10 cellular contexts compared by ENCODE assay signal in the genomic region with DNA sequence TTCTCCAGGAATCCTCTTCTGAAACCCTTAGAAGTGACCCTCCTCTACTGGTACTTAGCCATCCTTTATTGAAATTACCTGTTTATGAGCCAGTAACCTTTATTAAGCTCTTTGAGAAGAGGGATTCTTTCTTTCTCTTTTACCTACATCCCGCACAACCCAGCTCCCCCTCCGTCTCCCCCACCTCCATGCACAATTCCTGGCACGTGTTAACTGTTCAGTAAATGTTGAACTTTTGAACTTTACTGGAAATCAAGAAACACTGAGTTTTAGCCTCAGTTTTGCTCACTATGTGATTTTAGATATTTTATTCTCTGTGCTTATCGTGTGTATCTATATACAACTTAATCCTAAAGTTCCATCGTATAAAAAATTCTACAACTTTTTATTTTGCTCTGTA. TPM values are rescaled to one million over a fixed set of nuclear protein-coding genes. Genes with fewer than 3 reads are reported as not detected.
A peak's percentile ranks its signal among the peaks of the same experiment; 100 is the strongest.
DNase-seq lines count a peak whose midpoint lies in the region; ATAC-seq and TF ChIP-seq lines count a peak whose summit lies in the region.
"Had no signal": no experiment of that assay in that cellular context is flagged by ENCODE, and none has a peak within 500 bp of the region (broad histone marks: within the 10 kb centered on the region; RNA-seq: fewer than 3 reads in every experiment).

No MANE protein-coding gene starts in this region.

- TF ChIP-seq POLR2A in heart left ventricle (IDR thresholded peaks at IDR 0.05) (no peak), vagina (IDR thresholded peaks at IDR 0.05) (no peak)

- ATAC-seq in heart left ventricle (no peak), left ventricle myocardium superior (no peak), GM19463 (IDR thresholded peaks at IDR 0.05; ENCODE audit: unreplicated experiment) (no peak)
- ATAC-seq: mucosa of descending colon had no signal

- H3K27ac ChIP-seq in heart left ventricle (peak overlapping the region in 3 of 12 donors; percentile 98 to 99 (median 99)), liver (ENCODE audit: low read depth in 1 of 2, low read length in 2 of 2) (peak overlapping the region; percentile 99 to 100), vagina (peak overlapping the region; percentile 99)

- H3K9ac ChIP-seq in adipocyte (ENCODE audit: low read length) (peak overlapping the region; percentile 97), liver (ENCODE audit: low read depth in 1 of 2, low read length in 2 of 2) (peak overlapping the region; percentile 99)

- intact Hi-C loops in heart left ventricle (cut with DNase I), result loop anchor here in 4 of 10 donors (2.0 to 10.0 kb wide), 4 partner anchors 96 to 104 kb away; partner anchors contain the start of gene MTF2 (in 2 of the 4)
- intact Hi-C loops in left ventricle myocardium superior (cut with micrococcal nuclease), result loop anchor here (10.0 kb wide), 1 partner anchor 94 kb away; no protein-coding TSS in a partner anchor
- intact Hi-C loops in vagina (cut with DNase I), result no loop called here

- no peaks in the 10 kb centered on the region for H3K27me3 ChIP-seq in heart left ventricle
- H3K27me3 ChIP-seq in adipocyte (replicated peaks; ENCODE audit: control insufficient read depth, insufficient read depth, low read length), result no peaks in the 10 kb centered on the region
- H3K27me3 ChIP-seq in liver (ENCODE audit: control insufficient read depth in 4 of 4, insufficient read depth in 4 of 4, low read length in 3 of 4), result no peaks in the 10 kb centered on the region
- no peaks in the 10 kb centered on the region for H3K27me3 ChIP-seq in vagina

- H3K4me3 ChIP-seq in heart left ventricle, result peak overlapping the region in 11 of 12 donors; percentile 63 to 98 (median 76)
- peak overlapping the region; percentile 90 for H3K4me3 ChIP-seq in adipocyte (ENCODE audit: low read length)
- peak overlapping the region; percentile 67 to 94 (median 94) for H3K4me3 ChIP-seq in liver (ENCODE audit: low read depth in 1 of 3, low read length in 3 of 3)
- H3K4me3 ChIP-seq in vagina, result peak overlapping the region; percentile 97 to 99

- H3K4me1 ChIP-seq in heart left ventricle (peaks cover 0 to 42% (median 27%) of the 10 kb centered on the region in 12 donors), adipocyte (ENCODE audit: control insufficient read depth, insufficient read depth, low read length) (peaks cover 39% of the 10 kb centered on the region), liver (ENCODE audit: control insufficient read depth in 4 of 4, insufficient read depth in 4 of 4, low read length in 3 of 4) (peaks cover 2 to 23% (median 16%) of the 10 kb centered on the region in 4 donors), vagina (peaks cover 40% of the 10 kb centered on the region)

- 38 to 48% (median 43%) methylated on average over 5 of the region's 5 CpGs for WGBS in heart left ventricle, 4 donors
- 12% methylated on average over 5 of the region's 5 CpGs for WGBS in liver

- peaks cover 0 to 3% (median 0%) of the 10 kb centered on the region in 12 donors for H3K9me3 ChIP-seq in heart left ventricle
- H3K9me3 ChIP-seq in adipocyte (ENCODE audit: control insufficient read depth, low read length), result no peaks in the 10 kb centered on the region
- no peaks in the 10 kb centered on the region for H3K9me3 ChIP-seq in liver (ENCODE audit: control insufficient read depth in 4 of 4, low read length in 3 of 4)
- H3K9me3 ChIP-seq in vagina, result no peaks in the 10 kb centered on the region
- H3K9me3 ChIP-seq: mucosa of descending colon had no signal

- DNase-seq in heart left ventricle, result no peak
- DNase-seq in left ventricle myocardium superior, result no peak
- peak; percentile 15 for DNase-seq in adipocyte (ENCODE audit: low read depth)
- DNase-seq in vagina (ENCODE audit: extremely low spot score in 2 of 2), result no peak
- DNase-seq in NCI-H524 (lab: John Stamatoyannopoulos, UW), result no peak
- no peak for DNase-seq in DMS79 treated with DMSO at 0.1 percent for 48 hours (lab: John Stamatoyannopoulos, UW)
- DNase-seq: NCI-H748 treated with DMSO at 0.1 percent for 48 hours had no signal

- H3K36me3 ChIP-seq in heart left ventricle (peaks cover 0 to 8% (median 0%) of the 10 kb centered on the region in 9 donors), adipocyte (ENCODE audit: control insufficient read depth, insufficient read depth, low read length, severe bottlenecking) (peaks cover 16% of the 10 kb centered on the region), liver (ENCODE audit: control insufficient read depth in 4 of 4, insufficient read depth in 3 of 4, low read depth in 1 of 4, low read length in 3 of 4) (peaks cover 0 to 6% (median 2%) of the 10 kb centered on the region in 4 donors), vagina (no peaks in the 10 kb centered on the region)

- no peak for TF ChIP-seq RAD21 in liver (IDR thresholded peaks at IDR 0.05)

- TF ChIP-seq CTCF in heart left ventricle (IDR thresholded peaks at IDR 0.05) (no peak), liver (IDR thresholded peaks at IDR 0.05; ENCODE audit: low read depth, low read length, missing input control) (no peak), vagina (IDR thresholded peaks at IDR 0.05) (no peak)

TF ChIP-seq in liver, 16 proteins besides CTCF, POLR2A, EP300 and RAD21:
- TF ChIP-seq GABPA (IDR thresholded peaks at IDR 0.05 in 1 of 2, conservative IDR thresholded peaks at IDR 0.05 in 1 of 2), result no peak
- no peak for TF ChIP-seq EGR1 (IDR thresholded peaks at IDR 0.05; ENCODE audit: low read depth in 2 of 2)
- no peak for TF ChIP-seq REST (IDR thresholded peaks at IDR 0.05)
- TF ChIP-seq ATF3 (IDR thresholded peaks at IDR 0.05), result no peak
- no peak for TF ChIP-seq FOXA1 (IDR thresholded peaks at IDR 0.05)
- TF ChIP-seq YY1 (IDR thresholded peaks at IDR 0.05), result peak; percentile 13
- peak in 1 of 2 donors; percentile 27 for TF ChIP-seq HNF4A (conservative IDR thresholded peaks at IDR 0.05)
- peak; percentile 65 to 68 for TF ChIP-seq RXRA (IDR thresholded peaks at IDR 0.05)
TF ChIP-seq in liver: peak in this region for 3.

RNA-seq across cellular contexts. Expression of gene TMED5, which starts 1.8 kb away (rescaled TPM):
- 10 to 100 TPM; 36.5 to 95.3 (median 55.0) TPM for total RNA-seq in heart left ventricle
- 10 to 100 TPM in 1 of 2 donors, 1 to 10 TPM in 1; 9.2 to 68.8 TPM for polyA plus RNA-seq in heart left ventricle
- total RNA-seq in left ventricle myocardium superior, result 54.8 TPM
- 100 to 1,000 TPM in 1 of 2 donors, 10 to 100 TPM in 1; 89.8 to 121 TPM for total RNA-seq in liver
- 10 to 100 TPM; 72.9 to 81.6 TPM for polyA plus RNA-seq in liver
- 40.8 TPM for total RNA-seq in vagina

RNA-seq across cellular contexts. Expression of gene CCDC18, which starts 2.1 kb away (rescaled TPM):
- total RNA-seq in heart left ventricle (1 to 10 TPM; 1.9 to 8.9 (median 4.2) TPM), left ventricle myocardium superior (2.9 TPM), liver (1 to 10 TPM; 8.3 to 8.5 TPM), vagina (17.7 TPM)
- polyA plus RNA-seq in heart left ventricle (1 to 10 TPM; 1.7 to 2.5 TPM), liver (1 to 10 TPM; 2.7 to 6.1 TPM)
